ENCODE assay signal across 17 cellular contexts in the genomic region with DNA sequence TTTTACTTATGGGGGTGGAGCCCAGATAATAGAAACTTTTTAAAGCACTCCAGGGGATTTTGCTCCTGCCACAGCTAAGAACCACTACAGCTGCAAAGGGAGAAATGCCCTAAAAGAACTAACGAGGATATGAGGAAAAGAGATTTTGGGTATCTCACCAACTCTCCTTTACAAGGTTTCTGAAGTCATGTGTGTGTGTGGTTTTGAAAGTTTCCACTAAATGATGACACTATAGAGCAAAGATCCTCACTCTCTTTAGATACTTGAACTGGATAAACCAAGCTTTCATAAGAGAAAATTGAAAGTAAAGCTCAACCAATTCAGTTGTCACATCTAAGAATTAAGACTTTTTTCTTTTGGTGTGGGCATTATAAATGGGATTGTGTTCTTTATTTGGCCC.
DNase-seq lines count a peak whose midpoint lies in the region; ATAC-seq and TF ChIP-seq lines count a peak whose summit lies in the region.
"Had no signal": no experiment of that assay in that cellular context is flagged by ENCODE, and none has a peak within 500 bp of the region (broad histone marks: within the 10 kb centered on the region; RNA-seq: fewer than 3 reads in every experiment).

No MANE protein-coding gene starts in this region.

- CTCF ChIA-PET in SK-N-SH (lab: Yijun Ruan, JAX) = no interaction called here

- no peak overlapping the region for H3K9ac ChIP-seq in SK-N-SH
- H3K9ac ChIP-seq in SU-DHL-6 (ENCODE audit: low read length) = no peak overlapping the region

- no peaks in the 10 kb centered on the region for H4K20me1 ChIP-seq in SK-N-SH (ENCODE audit: insufficient read depth)
- H4K20me1 ChIP-seq in SU-DHL-6 (ENCODE audit: low read depth, low read length) = no peaks in the 10 kb centered on the region

- no peak for TF ChIP-seq RAD21 in SK-N-SH (IDR thresholded peaks at IDR 0.05; ENCODE audit: low read length)

- no peak overlapping the region for H3K4me2 ChIP-seq in SK-N-SH
- H3K4me2 ChIP-seq in SU-DHL-6 (ENCODE audit: low read depth, low read length, poor library complexity, severe bottlenecking) = peak overlapping the region; percentile 1

- peak overlapping the region; percentile 12 to 80 (median 78) for H3K27ac Mint-ChIP-seq in nephron
- H3K27ac Mint-ChIP-seq: T-cell had no signal

- no peak for DNase-seq in SK-N-SH
- DNase-seq in NCI-H1048 (lab: John Stamatoyannopoulos, UW) = no peak
- no peak for DNase-seq in H4 (ENCODE audit: low spot score)
- DNase-seq: COR-L47, DMS153, HCEC 1CT, KBM-7, NCI-H187 treated with DMSO at 0.1 percent for 48 hours, NCI-H510A treated with DMSO at 0.1 percent for 48 hours, T-cell had no signal

- H3K27me3 ChIP-seq in SK-N-SH (ENCODE audit: insufficient read depth) (no peaks in the 10 kb centered on the region), SU-DHL-6 (ENCODE audit: low read length) (no peaks in the 10 kb centered on the region)

- peaks cover 4% of the 10 kb centered on the region for H3K9me3 Mint-ChIP-seq in nephron
- H3K9me3 Mint-ChIP-seq: T-cell had no signal

- H3K9me3 ChIP-seq in SK-N-SH (no peaks in the 10 kb centered on the region; the same call in 1 of the 2 replicates), SU-DHL-6 (ENCODE audit: insufficient read depth, low read length) (no peaks in the 10 kb centered on the region)

- H3K4me1 ChIP-seq in SK-N-SH (ENCODE audit: control insufficient read depth in 1 of 2, insufficient read depth in 2 of 2, low read depth in 1 of 2, low read length in 1 of 2) = peaks cover 4 to 19% of the 10 kb centered on the region in 2 experiments; a peak in 3 of 4 replicates

- peaks cover 4% of the 10 kb centered on the region for H3K27me3 Mint-ChIP-seq in nephron (ENCODE audit: low read depth)
- H3K27me3 Mint-ChIP-seq: T-cell had no signal

- POLR2A ChIA-PET in SK-N-SH (lab: Yijun Ruan, JAX) = no interaction called here

- H3F3A ChIP-seq in SK-N-SH (replicated peaks; ENCODE audit: insufficient read depth) (peaks cover 23% of the 10 kb centered on the region), SU-DHL-6 (ENCODE audit: insufficient read depth) (no peaks in the 10 kb centered on the region)

- H3K36me3 Mint-ChIP-seq in nephron (ENCODE audit: low read depth) = no peaks in the 10 kb centered on the region
- H3K36me3 Mint-ChIP-seq: T-cell had no signal

- H3K27ac ChIP-seq in SK-N-SH (ENCODE audit: low read depth in 2 of 2, low read length in 1 of 2) (no peak overlapping the region), SU-DHL-6 (ENCODE audit: low read depth, low read length) (no peak overlapping the region)
- H3K27ac ChIP-seq: 22Rv1, C4-2B had no signal

- no peak for TF ChIP-seq EP300 in SK-N-SH (IDR thresholded peaks at IDR 0.05; ENCODE audit: borderline replicate concordance in 1 of 2, low read depth in 1 of 2, low read length in 1 of 2)

- WGBS in SK-N-SH (ENCODE audit: low lambda C conversion rate) = 70% methylated on average over 1 of the region's 1 CpG

- H3K36me3 ChIP-seq in SK-N-SH (replicated peaks in 1 of 2; ENCODE audit: control insufficient read depth in 1 of 2, insufficient read depth in 2 of 2, low read length in 1 of 2) = no peaks in the 10 kb centered on the region
- no peaks in the 10 kb centered on the region for H3K36me3 ChIP-seq in SU-DHL-6 (ENCODE audit: low read length)

- H2AFZ ChIP-seq in SK-N-SH (ENCODE audit: low read depth) (peak overlapping the region; percentile 42; the same call in 1 of the 2 replicates), SU-DHL-6 (ENCODE audit: low read depth, low read length, severe bottlenecking) (no peak overlapping the region)

- H3K4me1 Mint-ChIP-seq in nephron = peaks cover 15% of the 10 kb centered on the region
- H3K4me1 Mint-ChIP-seq: T-cell had no signal

- TF ChIP-seq CTCF in SK-N-SH (IDR thresholded peaks at IDR 0.05) (no peak), SU-DHL-6 (IDR thresholded peaks at IDR 0.05; ENCODE audit: insufficient read depth, low read length, poor library complexity, severe bottlenecking) (no peak), nephron (IDR thresholded peaks at IDR 0.05; ENCODE audit: unreplicated experiment in 3 of 3) (no peak)

- H3K4me3 Mint-ChIP-seq in nephron = no peak overlapping the region
- H3K4me3 Mint-ChIP-seq: T-cell had no signal

- H3K79me2 ChIP-seq in SK-N-SH (ENCODE audit: insufficient read depth) (no peaks in the 10 kb centered on the region), SU-DHL-6 (ENCODE audit: insufficient read depth, low read length) (no peaks in the 10 kb centered on the region)

- ATAC-seq in SK-N-SH treated with all-trans-retinoic acid at 6 μM for 48 hours (no peak), HG02884 (IDR thresholded peaks at IDR 0.05; ENCODE audit: unreplicated experiment) (no peak), GM21576 (IDR thresholded peaks at IDR 0.05; ENCODE audit: unreplicated experiment) (no peak)
- ATAC-seq: T-cell had no signal

- H3K9me2 ChIP-seq in SK-N-SH = no peaks in the 10 kb centered on the region
- H3K9me2 ChIP-seq in SU-DHL-6 (replicated peaks; ENCODE audit: insufficient read depth, low read length) = no peaks in the 10 kb centered on the region

- H3K4me3 ChIP-seq in SK-N-SH (ENCODE audit: low read depth in 2 of 2, low read length in 1 of 2) (no peak overlapping the region), SU-DHL-6 (ENCODE audit: insufficient read depth, low read length, poor library complexity, severe bottlenecking) (no peak overlapping the region)

TF ChIP-seq in SK-N-SH, 30 proteins besides CTCF, POLR2A, EP300 and RAD21 (continues in another document):
- TF ChIP-seq, protein P1, sequence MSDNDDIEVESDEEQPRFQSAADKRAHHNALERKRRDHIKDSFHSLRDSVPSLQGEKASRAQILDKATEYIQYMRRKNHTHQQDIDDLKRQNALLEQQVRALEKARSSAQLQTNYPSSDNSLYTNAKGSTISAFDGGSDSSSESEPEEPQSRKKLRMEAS (IDR thresholded peaks at IDR 0.05; ENCODE audit: low read depth) = no peak
- TF ChIP-seq TCF12 (IDR thresholded peaks at IDR 0.05) = no peak
- TF ChIP-seq POLR2AphosphoS5 (IDR thresholded peaks at IDR 0.05; ENCODE audit: low read depth, low read length) = no peak
- no peak for TF ChIP-seq FOXJ3 (CRISPR knock-in tag; IDR thresholded peaks at IDR 0.05)
- no peak for TF ChIP-seq REST (IDR thresholded peaks at IDR 0.05; ENCODE audit: low read depth, low read length)

TF ChIP-seq in SK-N-SH treated with all-trans-retinoic acid at 6 μM for 48 hours, 23 proteins besides CTCF, POLR2A, EP300 and RAD21:
- no peak for TF ChIP-seq ZC3H10 (CRISPR knock-in tag; IDR thresholded peaks at IDR 0.05)
- TF ChIP-seq, protein P2, sequence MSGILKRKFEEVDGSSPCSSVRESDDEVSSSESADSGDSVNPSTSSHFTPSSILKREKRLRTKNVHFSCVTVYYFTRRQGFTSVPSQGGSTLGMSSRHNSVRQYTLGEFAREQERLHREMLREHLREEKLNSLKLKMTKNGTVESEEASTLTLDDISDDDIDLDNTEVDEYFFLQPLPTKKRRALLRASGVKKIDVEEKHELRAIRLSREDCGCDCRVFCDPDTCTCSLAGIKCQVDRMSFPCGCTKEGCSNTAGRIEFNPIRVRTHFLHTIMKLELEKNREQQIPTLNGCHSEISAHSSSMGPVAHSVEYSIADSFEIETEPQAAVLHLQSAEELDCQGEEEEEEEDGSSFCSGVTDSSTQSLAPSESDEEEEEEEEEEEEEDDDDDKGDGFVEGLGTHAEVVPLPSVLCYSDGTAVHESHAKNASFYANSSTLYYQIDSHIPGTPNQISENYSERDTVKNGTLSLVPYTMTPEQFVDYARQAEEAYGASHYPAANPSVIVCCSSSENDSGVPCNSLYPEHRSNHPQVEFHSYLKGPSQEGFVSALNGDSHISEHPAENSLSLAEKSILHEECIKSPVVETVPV (CRISPR knock-in tag; IDR thresholded peaks at IDR 0.05) = no peak
- TF ChIP-seq TOX (CRISPR knock-in tag; IDR thresholded peaks at IDR 0.05; ENCODE audit: borderline replicate concordance) = no peak
- no peak for TF ChIP-seq TCF4 (CRISPR knock-in tag; IDR thresholded peaks at IDR 0.05; ENCODE audit: borderline replicate concordance)
- TF ChIP-seq SNAI2 (CRISPR knock-in tag; IDR thresholded peaks at IDR 0.05) = no peak
TF ChIP-seq in SK-N-SH treated with all-trans-retinoic acid at 6 μM for 48 hours: peak in this region for 0.
